ENCODE assay signal across 13 cellular contexts in genomic region chr12:102631274-102631673, GRCh38.
DNase-seq lines count a peak whose midpoint lies in the region; ATAC-seq and TF ChIP-seq lines count a peak whose summit lies in the region.
"Had no signal": no experiment of that assay in that cellular context is flagged by ENCODE, and none has a peak within 500 bp of the region (broad histone marks: within the 10 kb centered on the region; RNA-seq: fewer than 3 reads in every experiment).

No MANE protein-coding gene starts in this region.

- H3K9me3 Mint-ChIP-seq in effector memory CD8-positive, alpha-beta T cell: no peaks in the 10 kb centered on the region

- H3K9me2 ChIP-seq in Karpas-422 (replicated peaks; ENCODE audit: insufficient read depth, low read length): 0 out of 2 replicates have a peak, but pooled peaks cover 4% of the 10 kb centered on the region

- H3K4me2 ChIP-seq in skeletal muscle satellite cell (ENCODE audit: low read length) (no peak overlapping the region), Karpas-422 (ENCODE audit: low read depth, low read length, poor library complexity, severe bottlenecking) (no peak overlapping the region)

- H3K27ac ChIP-seq in SJSA1: peak overlapping the region; percentile 68
- H3K27ac ChIP-seq in Karpas-422 (ENCODE audit: low read length): no peak overlapping the region
- H3K27ac ChIP-seq: right lobe of liver had no signal

- H3K27ac Mint-ChIP-seq in effector memory CD8-positive, alpha-beta T cell: no peak overlapping the region
- H3K27ac Mint-ChIP-seq: naive thymus-derived CD4-positive, alpha-beta T cell had no signal

- no peaks in the 10 kb centered on the region for H3K27me3 Mint-ChIP-seq in effector memory CD8-positive, alpha-beta T cell
- H3K27me3 Mint-ChIP-seq: naive thymus-derived CD4-positive, alpha-beta T cell had no signal

- no peak overlapping the region for H3K4me3 Mint-ChIP-seq in effector memory CD8-positive, alpha-beta T cell
- H3K4me3 Mint-ChIP-seq: naive thymus-derived CD4-positive, alpha-beta T cell had no signal

- no peaks in the 10 kb centered on the region for H3K27me3 ChIP-seq in SJSA1 (replicated peaks)
- no peaks in the 10 kb centered on the region for H3K27me3 ChIP-seq in skeletal muscle satellite cell (ENCODE audit: control insufficient read depth, insufficient read depth, low read length)
- H3K27me3 ChIP-seq in Karpas-422 (ENCODE audit: low read length): 0 out of 2 replicates have a peak, but pooled peaks cover 2% of the 10 kb centered on the region
- H3K27me3 ChIP-seq: right lobe of liver had no signal

- H3K4me1 Mint-ChIP-seq in effector memory CD8-positive, alpha-beta T cell (ENCODE audit: low read depth in 2 of 2): no peaks in the 10 kb centered on the region
- H3K4me1 Mint-ChIP-seq: naive thymus-derived CD4-positive, alpha-beta T cell had no signal

- H3K4me1 ChIP-seq in SJSA1 (replicated peaks): peaks cover 27% of the 10 kb centered on the region
- H3K4me1 ChIP-seq in skeletal muscle satellite cell (ENCODE audit: control insufficient read depth, insufficient read depth, low read length): peaks cover 29% of the 10 kb centered on the region
- no peaks in the 10 kb centered on the region for H3K4me1 ChIP-seq in Karpas-422 (ENCODE audit: low read length)
- H3K4me1 ChIP-seq: right lobe of liver had no signal

- H3K4me3 ChIP-seq in SJSA1 (no peak overlapping the region), fibroblast of villous mesenchyme (ENCODE audit: low read depth, low read length) (no peak overlapping the region), skeletal muscle satellite cell (ENCODE audit: low read length) (no peak overlapping the region), Karpas-422 (ENCODE audit: low read length) (no peak overlapping the region)
- H3K4me3 ChIP-seq: right lobe of liver had no signal

- no peak for TF ChIP-seq CTCF in fibroblast of villous mesenchyme (IDR thresholded peaks at IDR 0.05; ENCODE audit: insufficient read depth, low read depth, low read length)

- H3K36me3 Mint-ChIP-seq in effector memory CD8-positive, alpha-beta T cell (ENCODE audit: insufficient read depth): no peaks in the 10 kb centered on the region

- H3K9me3 ChIP-seq in SJSA1 (replicated peaks) (no peaks in the 10 kb centered on the region), skeletal muscle satellite cell (replicated peaks; ENCODE audit: low read length) (peaks cover 4% of the 10 kb centered on the region), Karpas-422 (ENCODE audit: low read length) (peaks cover 4% of the 10 kb centered on the region; the same call in 1 of the 2 replicates)
- H3K9me3 ChIP-seq: right lobe of liver had no signal

- H2AFZ ChIP-seq in Karpas-422 (ENCODE audit: low read length): no peak overlapping the region

- DNase-seq in GM04503 (ENCODE audit: low read depth) (peak; percentile 81), SJSA1 (ENCODE audit: low read depth in 1 of 2, low spot score in 2 of 2) (peak; percentile 52 to 68), fibroblast of villous mesenchyme (ENCODE audit: low read depth) (peak; percentile 58), T-helper 9 cell (no peak), Karpas-422 (no peak)
- no peak for DNase-seq in effector memory CD8-positive, alpha-beta T cell
- DNase-seq: COR-L47; MV-4-11; naive thymus-derived CD4-positive, alpha-beta T cell; NCI-H2171; right lobe of liver had no signal

- H3K9ac ChIP-seq in skeletal muscle satellite cell (ENCODE audit: low read depth, low read length) (peak overlapping the region; percentile 16), Karpas-422 (ENCODE audit: low read length) (no peak overlapping the region)

- no peaks in the 10 kb centered on the region for H3K36me3 ChIP-seq in SJSA1
- H3K36me3 ChIP-seq in skeletal muscle satellite cell (ENCODE audit: insufficient read depth, low read length): no peaks in the 10 kb centered on the region
- H3K36me3 ChIP-seq in Karpas-422 (ENCODE audit: insufficient read depth, low read length): no peaks in the 10 kb centered on the region
- H3K36me3 ChIP-seq: right lobe of liver had no signal

- no peak for ATAC-seq in GM21619 (IDR thresholded peaks at IDR 0.05; ENCODE audit: unreplicated experiment)
- ATAC-seq in effector memory CD8-positive, alpha-beta T cell (replicated peaks): no peak
- ATAC-seq: naive thymus-derived CD4-positive, alpha-beta T cell; right lobe of liver had no signal

- H3K79me2 ChIP-seq in Karpas-422 (ENCODE audit: low read length): no peaks in the 10 kb centered on the region

- H4K20me1 ChIP-seq in Karpas-422 (ENCODE audit: insufficient read depth, low read depth, low read length): no peaks in the 10 kb centered on the region

Comparison
In these comparisons a context has a peak if more than half of its experiments do, and no peak if none do; other contexts are left out.
1. DNase-seq: peak in GM04503 (single experiment), SJSA1 (2 of 2) and fibroblast of villous mesenchyme (single experiment); none in T-helper 9 cell (single experiment), Karpas-422 (single experiment) and effector memory CD8-positive, alpha-beta T cell (0 of 3).